Comparison of ENCODE assay signal across 8 cellular contexts in genomic region chr1:145959957-145960467, GRCh38. TPM values are rescaled to one million over a fixed set of nuclear protein-coding genes. Genes with fewer than 3 reads are reported as not detected.
A peak's percentile ranks its signal among the peaks of the same experiment; 100 is the strongest.
DNase-seq lines count a peak whose midpoint lies in the region; ATAC-seq and TF ChIP-seq lines count a peak whose summit lies in the region.

No MANE protein-coding gene starts in this region.

- no peaks in the 10 kb centered on the region for H3K79me2 ChIP-seq in OCI-LY1 (ENCODE audit: insufficient read depth, low read length)

- H3K9ac ChIP-seq in OCI-LY1 (ENCODE audit: low read length) (no peak overlapping the region), endodermal cell (ENCODE audit: extremely low read depth, low read length, poor library complexity, severe bottlenecking) (no peak overlapping the region)

- peaks cover 25 to 79% (median 66%) of the 10 kb centered on the region in 4 donors for H3K4me1 Mint-ChIP-seq in CD4-positive, CD25-positive, alpha-beta regulatory T cell
- H3K4me1 Mint-ChIP-seq in endodermal cell: peaks cover 48% of the 10 kb centered on the region

- H3K4me1 ChIP-seq in CD4-positive, CD25-positive, alpha-beta regulatory T cell (ENCODE audit: control insufficient read depth, insufficient read depth, low read length, poor library complexity, severe bottlenecking): peaks cover 79% of the 10 kb centered on the region
- peaks cover 78% of the 10 kb centered on the region for H3K4me1 ChIP-seq in OCI-LY1 (ENCODE audit: insufficient read depth, low read length, severe bottlenecking)
- H3K4me1 ChIP-seq in endodermal cell (ENCODE audit: control insufficient read depth, insufficient read depth, low read length): peaks cover 6% of the 10 kb centered on the region
- H3K4me1 ChIP-seq in neuron (ENCODE audit: insufficient read depth, low read length): peaks cover 68% of the 10 kb centered on the region

- 17% methylated on average over 12 of the region's 12 CpGs; no CpG with 5 or more reads in 1 of the 2 experiments for WGBS in endodermal cell (ENCODE audit: insufficient coverage in 1 of 2, insufficient read length in 1 of 2), 2 experiments

- H3K36me3 Mint-ChIP-seq in CD4-positive, CD25-positive, alpha-beta regulatory T cell: no peaks in the 10 kb centered on the region
- no peaks in the 10 kb centered on the region for H3K36me3 Mint-ChIP-seq in endodermal cell (ENCODE audit: low read depth)

- H3K27me3 ChIP-seq in CD4-positive, CD25-positive, alpha-beta regulatory T cell (ENCODE audit: control insufficient read depth, insufficient read depth, low read length): no peaks in the 10 kb centered on the region
- H3K27me3 ChIP-seq in OCI-LY1 (ENCODE audit: insufficient read depth, low read length) (no peaks in the 10 kb centered on the region), endodermal cell (ENCODE audit: control insufficient read depth, insufficient read depth, low read length, poor library complexity, severe bottlenecking) (peaks cover 37% of the 10 kb centered on the region), neuron (ENCODE audit: insufficient read depth, low read length) (no peaks in the 10 kb centered on the region)

- H2AFZ ChIP-seq in OCI-LY1 (ENCODE audit: low read length) (no peak overlapping the region), neuron (ENCODE audit: low read depth, low read length) (no peak overlapping the region)

- no peak for ATAC-seq in CD4-positive, CD25-positive, alpha-beta regulatory T cell (ENCODE audit: low read depth in 2 of 2)

- no peaks in the 10 kb centered on the region for H4K20me1 ChIP-seq in OCI-LY1 (ENCODE audit: insufficient read depth, low read length)

- H3K4me3 Mint-ChIP-seq in CD4-positive, CD25-positive, alpha-beta regulatory T cell: peak overlapping the region; percentile 72 to 100 (median 96)
- H3K4me3 Mint-ChIP-seq in endodermal cell: peak overlapping the region; percentile 81

- H3K4me2 ChIP-seq in OCI-LY1 (ENCODE audit: low read length): peak overlapping the region; percentile 75

- no peak for TF ChIP-seq CTCF in OCI-LY1 (IDR thresholded peaks at IDR 0.05; ENCODE audit: low read length)
- no peak for TF ChIP-seq CTCF in endodermal cell (conservative IDR thresholded peaks at IDR 0.05)

- H3K9me2 ChIP-seq in OCI-LY1 (ENCODE audit: low read depth, low read length): no peaks in the 10 kb centered on the region

- DNase-seq in CD4-positive, CD25-positive, alpha-beta regulatory T cell: no peak
- DNase-seq in endodermal cell: no peak
- no peak for DNase-seq in A172 (ENCODE audit: low spot score)
- no peak for DNase-seq in NCI-H526 treated with DMSO at 0.1 percent for 48 hours (lab: John Stamatoyannopoulos, UW)
- DNase-seq in activated effector memory CD4-positive, alpha-beta T cell treated with Interleukin-2 at 50 U/mL for 16 hours: no peak
- DNase-seq in dedifferentiated amniotic fluid mesenchymal stem cell (ENCODE audit: extremely low spot score): no peak

- H3K36me3 ChIP-seq in CD4-positive, CD25-positive, alpha-beta regulatory T cell (ENCODE audit: control insufficient read depth, insufficient read depth, low read length): no peaks in the 10 kb centered on the region
- H3K36me3 ChIP-seq in OCI-LY1 (ENCODE audit: insufficient read depth, low read length): no peaks in the 10 kb centered on the region
- no peaks in the 10 kb centered on the region for H3K36me3 ChIP-seq in endodermal cell (ENCODE audit: control insufficient read depth, insufficient read depth, low read length)
- H3K36me3 ChIP-seq in neuron (ENCODE audit: insufficient read depth, low read length): no peaks in the 10 kb centered on the region

- peak overlapping the region; percentile 60 to 96 (median 94) for H3K27ac Mint-ChIP-seq in CD4-positive, CD25-positive, alpha-beta regulatory T cell
- H3K27ac Mint-ChIP-seq in endodermal cell: no peak overlapping the region

- H3K27ac ChIP-seq in CD4-positive, CD25-positive, alpha-beta regulatory T cell (ENCODE audit: insufficient read depth, low read length, poor library complexity, severe bottlenecking): peak overlapping the region; percentile 69
- peak overlapping the region; percentile 67 for H3K27ac ChIP-seq in OCI-LY1 (ENCODE audit: low read depth, low read length, poor library complexity, severe bottlenecking)
- H3K27ac ChIP-seq in endodermal cell (ENCODE audit: low read depth, low read length): no peak overlapping the region

- no peaks in the 10 kb centered on the region for H3K9me3 Mint-ChIP-seq in CD4-positive, CD25-positive, alpha-beta regulatory T cell
- H3K9me3 Mint-ChIP-seq in endodermal cell: no peaks in the 10 kb centered on the region

- 0 out of 2 replicates have a peak, but pooled peaks cover 6% of the 10 kb centered on the region for H3F3A ChIP-seq in OCI-LY1 (ENCODE audit: insufficient read depth, low read length)

- no peaks in the 10 kb centered on the region for H3K27me3 Mint-ChIP-seq in CD4-positive, CD25-positive, alpha-beta regulatory T cell
- peaks cover 72% of the 10 kb centered on the region for H3K27me3 Mint-ChIP-seq in endodermal cell (ENCODE audit: insufficient read depth)

- H3K4me3 ChIP-seq in CD4-positive, CD25-positive, alpha-beta regulatory T cell (ENCODE audit: low read depth, low read length): no peak overlapping the region
- H3K4me3 ChIP-seq in OCI-LY1 (ENCODE audit: low read depth, low read length, poor library complexity, severe bottlenecking) (peak overlapping the region; percentile 71), endodermal cell (ENCODE audit: low read length) (peak overlapping the region; percentile 86), neuron (ENCODE audit: low read length) (peak overlapping the region; percentile 57)

- no peaks in the 10 kb centered on the region for H3K9me3 ChIP-seq in CD4-positive, CD25-positive, alpha-beta regulatory T cell (ENCODE audit: control insufficient read depth in 2 of 2, low read length in 2 of 2)
- H3K9me3 ChIP-seq in OCI-LY1 (ENCODE audit: low read length): no peaks in the 10 kb centered on the region
- H3K9me3 ChIP-seq in endodermal cell (ENCODE audit: control insufficient read depth, low read length): no peaks in the 10 kb centered on the region
- H3K9me3 ChIP-seq in neuron (ENCODE audit: low read length): no peaks in the 10 kb centered on the region

RNA-seq across cellular contexts. Expression of gene LIX1L, which starts 2.2 kb away (rescaled TPM):
- 36.2 TPM for total RNA-seq in CD4-positive, CD25-positive, alpha-beta regulatory T cell
- 10 to 100 TPM; 21.7 to 26.9 (median 25.9) TPM for polyA plus RNA-seq in CD4-positive, CD25-positive, alpha-beta regulatory T cell
- total RNA-seq in endodermal cell: 10 to 100 TPM; 16.6 to 21.3 TPM
- 25.7 TPM for polyA plus RNA-seq in endodermal cell (2013, experiment 1 of 2)
- polyA plus RNA-seq in endodermal cell (2013, experiment 2 of 2): 28.8 TPM
- total RNA-seq in A172 (2014; rRNA removed; shearing (Covaris generic)): 33.9 and 34.6 TPM in 2 replicates

RNA-seq across cellular contexts. Expression of gene ANKRD34A, which starts 4.4 kb away (rescaled TPM):
- 1.6 TPM for total RNA-seq in CD4-positive, CD25-positive, alpha-beta regulatory T cell
- under 1 TPM; 0.07 to 0.45 (median 0.31) TPM for polyA plus RNA-seq in CD4-positive, CD25-positive, alpha-beta regulatory T cell
- total RNA-seq in endodermal cell: 1 to 10 TPM in 1 of 2 donors, under 1 TPM in 1; 0.55 to 1.4 TPM
- 0.64 TPM for polyA plus RNA-seq in endodermal cell (2013, experiment 1 of 2)
- polyA plus RNA-seq in endodermal cell (2013, experiment 2 of 2): 0.37 TPM
- 2.4 and 2.5 TPM in 2 replicates for total RNA-seq in A172 (2014; rRNA removed; shearing (Covaris generic))

RNA-seq across cellular contexts. Expression of gene POLR3GL, which starts 4.5 kb away (rescaled TPM):
- 30.8 TPM for total RNA-seq in CD4-positive, CD25-positive, alpha-beta regulatory T cell
- 100 to 1,000 TPM; 103 to 129 (median 109) TPM for polyA plus RNA-seq in CD4-positive, CD25-positive, alpha-beta regulatory T cell
- 10 to 100 TPM; 10.2 to 13.8 TPM for total RNA-seq in endodermal cell
- 23.7 TPM for polyA plus RNA-seq in endodermal cell (2013, experiment 1 of 2)
- 20.4 TPM for polyA plus RNA-seq in endodermal cell (2013, experiment 2 of 2)
- total RNA-seq in A172 (2014; rRNA removed; shearing (Covaris generic)): 21.0 and 24.0 TPM in 2 replicates

RNA-seq across cellular contexts. Expression of gene RBM8A, which starts 32.7 kb away (rescaled TPM):
- 143 TPM for total RNA-seq in CD4-positive, CD25-positive, alpha-beta regulatory T cell
- polyA plus RNA-seq in CD4-positive, CD25-positive, alpha-beta regulatory T cell: 100 to 1,000 TPM; 143 to 176 (median 154) TPM
- total RNA-seq in endodermal cell: 100 to 1,000 TPM; 299 to 314 TPM
- polyA plus RNA-seq in endodermal cell (2013, experiment 1 of 2): 181 TPM
- 193 TPM for polyA plus RNA-seq in endodermal cell (2013, experiment 2 of 2)
- 461 and 485 TPM in 2 replicates for total RNA-seq in A172 (2014; rRNA removed; shearing (Covaris generic))

RNA-seq across cellular contexts. Expression of gene TXNIP, which starts 36.4 kb away (rescaled TPM):
- total RNA-seq in CD4-positive, CD25-positive, alpha-beta regulatory T cell: 1,496 TPM
- polyA plus RNA-seq in CD4-positive, CD25-positive, alpha-beta regulatory T cell: 1,000 to 10,000 TPM; 2,637 to 4,955 (median 3,590) TPM
- 10 to 100 TPM in 1 of 2 donors, 1 to 10 TPM in 1; 9.9 to 12.2 TPM for total RNA-seq in endodermal cell
- 6.0 TPM for polyA plus RNA-seq in endodermal cell (2013, experiment 1 of 2)
- 18.7 TPM for polyA plus RNA-seq in endodermal cell (2013, experiment 2 of 2)
- 14.1 and 14.4 TPM in 2 replicates for total RNA-seq in A172 (2014; rRNA removed; shearing (Covaris generic))
